14 cellular contexts compared by ENCODE assay signal in genomic region chr20:53959849-53960585, GRCh38.
DNase-seq lines count a peak whose midpoint lies in the region; TF ChIP-seq lines count a peak whose summit lies in the region.
"Had no signal": no experiment of that assay in that cellular context is flagged by ENCODE, and none has a peak within 500 bp of the region (broad histone marks: within the 10 kb centered on the region; RNA-seq: fewer than 3 reads in every experiment).

No MANE protein-coding gene starts in this region.

- in situ Hi-C loops in SK-MEL-5 (cut with HindIII; ENCODE audit: low pct_unique_long_range_greater_than_20kb, low sequenced_read_pairs) = loop anchor here (5.0 kb wide), 1 partner anchor 92 kb away; no protein-coding TSS in a partner anchor

- no peak overlapping the region for H3K4me3 ChIP-seq in fibroblast of the aortic adventitia (ENCODE audit: low read depth, low read length)
- H3K4me3 ChIP-seq: GM23338 had no signal

- peak; percentile 85 for DNase-seq in COLO829 (ENCODE audit: low spot score)
- peak; percentile 84 for DNase-seq in SK-MEL-5 (ENCODE audit: low read depth, low spot score)
- peak; percentile 67 for DNase-seq in fibroblast of the aortic adventitia (ENCODE audit: low read depth)
- DNase-seq in renal cortical epithelial cell (ENCODE audit: low read depth) = peak; percentile 86
- DNase-seq in activated CD8-positive, alpha-beta memory T cell treated with anti-CD3 and anti-CD28 coated beads, Interleukin-2, amount 50 U/mL, for 4 hours = no peak
- no peak for DNase-seq in T-helper 2 cell
- no peak for DNase-seq in CD1c-positive myeloid dendritic cell (ENCODE audit: extremely low spot score)
- DNase-seq in NOMO-1 treated with dmso at 0.1 percent for 144 hours (lab: John Stamatoyannopoulos, UW; ENCODE audit: unreplicated experiment) = no peak
- DNase-seq: activated CD4-positive, alpha-beta T cell treated with anti-CD3 and anti-CD28 coated beads, Interleukin-2, amount 10 ng/mL, durations not matched to agents 7 days and 5 days; C1 segment of cervical spinal cord; midbrain; NCI-H1105; NCI-H2227 treated with DMSO at 0.1 percent for 48 hours had no signal

- no peak for TF ChIP-seq CTCF in fibroblast of the aortic adventitia (IDR thresholded peaks at IDR 0.05; ENCODE audit: insufficient read depth, low read length)

Comparison
In these comparisons a context has a peak if more than half of its experiments do, and no peak if none do; other contexts are left out.
1. DNase-seq: peak in COLO829 (single experiment), SK-MEL-5 (single experiment), fibroblast of the aortic adventitia (single experiment) and renal cortical epithelial cell (single experiment); none in activated CD8-positive, alpha-beta memory T cell treated with anti-CD3 and anti-CD28 coated beads, Interleukin-2, amount 50 U/mL, for 4 hours (single experiment), T-helper 2 cell (0 of 5), CD1c-positive myeloid dendritic cell (single experiment) and NOMO-1 treated with dmso at 0.1 percent for 144 hours (single experiment).